8 cellular contexts compared by ENCODE assay signal in the genomic region with DNA sequence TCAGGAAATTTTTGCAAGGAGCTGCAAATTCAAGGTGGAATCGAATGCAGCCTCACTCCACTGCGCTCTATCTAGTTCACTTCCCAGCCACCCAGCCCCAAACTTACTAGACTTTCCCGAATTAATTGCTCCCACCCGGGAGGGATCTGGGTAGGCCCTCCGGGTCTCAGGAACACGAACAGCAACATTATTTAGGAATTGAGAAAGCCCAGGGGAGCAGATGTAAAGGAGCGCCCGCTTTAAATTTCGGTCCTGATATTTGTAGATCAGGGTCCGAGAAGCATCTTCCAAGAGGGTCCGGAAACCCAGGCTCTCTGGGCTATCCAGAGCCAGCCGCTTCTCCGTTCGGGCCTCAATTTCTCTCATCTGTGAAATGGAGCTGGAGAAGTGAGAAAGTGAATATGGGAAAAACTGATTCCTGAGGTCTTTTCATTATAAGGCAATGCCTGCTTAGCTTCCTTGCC. TPM values are rescaled to one million over a fixed set of nuclear protein-coding genes. Genes with fewer than 3 reads are reported as not detected.
DNase-seq lines count a peak whose midpoint lies in the region; ATAC-seq and TF ChIP-seq lines count a peak whose summit lies in the region.

No MANE protein-coding gene starts in this region.

- H3K9me2 ChIP-seq in HCT116 (ENCODE audit: insufficient read depth): no peaks in the 10 kb centered on the region

- H3K9me3 ChIP-seq in HCT116 (ENCODE audit: control insufficient read depth in 1 of 2, insufficient read depth in 1 of 2, low read depth in 1 of 2, low read length in 2 of 2): no peaks in the 10 kb centered on the region

- CTCF ChIA-PET in HCT116 (lab: Charles Lee) (interaction anchor here (0.7 to 3.0 kb wide), 7 partner anchors 8 to 119 kb away, joined by 4 to 24 read pairs (median 6); no protein-coding TSS in a partner anchor), T-cell (lab: Charles Lee) (interaction anchor here (0.7 to 2.4 kb wide), 9 partner anchors 8 to 47 kb away, joined by 3 to 14 read pairs (median 6); no protein-coding TSS in a partner anchor)

- H3K4me3 ChIP-seq in HCT116 (replicated peaks in 1 of 2; ENCODE audit: low read depth in 1 of 2, low read length in 2 of 2) (peak overlapping the region; percentile 91 to 96), skin epidermis (peak overlapping the region; percentile 60 to 83 (median 71))

- BruUV-seq in HCT116 (replicated peaks; lab: Mats Ljungman, UMichigan): TSS peak; percentile 89

- H3K4me1 Mint-ChIP-seq in T-cell: peaks cover 28 to 31% (median 30%) of the 10 kb centered on the region in 3 donors

- H3K79me2 ChIP-seq in HCT116 (ENCODE audit: insufficient read depth, low read length): peaks cover 27% of the 10 kb centered on the region

- DNase-seq in HCT116 (ENCODE audit: low read depth, low spot score) (no peak), T-cell (peak in 1 of 34 experiments; percentile 7), globus pallidus (ENCODE audit: low spot score) (peak; percentile 29), hippocampal formation (lab: John Stamatoyannopoulos, UW) (no peak), NCI-H510A (lab: John Stamatoyannopoulos, UW) (no peak), OCI-M1 (lab: John Stamatoyannopoulos, UW) (no peak), DMS53 treated with DMSO at 0.1 percent for 48 hours (lab: John Stamatoyannopoulos, UW; ENCODE audit: unreplicated experiment) (no peak)

- RAD21 ChIA-PET in HCT116 (lab: Charles Lee; ENCODE audit: low non-redundant PET in 1 of 2, low total read pairs in 2 of 2, uncharacterized antibody in 2 of 2, unreplicated experiment in 2 of 2): interaction anchor here (1.1 to 1.9 kb wide), 6 partner anchors 9 to 38 kb away, joined by 3 to 6 read pairs (median 4); no protein-coding TSS in a partner anchor

- peaks cover 0 to 13% of the 10 kb centered on the region in 2 experiments; a peak in 2 of 4 replicates for H3K36me3 ChIP-seq in HCT116 (ENCODE audit: control insufficient read depth in 1 of 2, insufficient read depth in 2 of 2, low read length in 2 of 2)

- no peaks in the 10 kb centered on the region for H3K27me3 ChIP-seq in HCT116 (ENCODE audit: insufficient read depth, low read length)

- H3K4me2 ChIP-seq in HCT116 (ENCODE audit: low read length): peak overlapping the region; percentile 75

- H3K4me3 Mint-ChIP-seq in T-cell: peak overlapping the region; percentile 85 to 93 (median 88)

- POLR2A ChIA-PET in HCT116 (lab: Charles Lee) (interaction anchor here (0.8 to 20.0 kb wide), 16 partner anchors 8 to 119 kb away, joined by 3 to 1106 read pairs (median 7); partner anchors contain the start of gene BCL2L1), T-cell (lab: Charles Lee) (interaction anchor here (0.6 to 1.0 kb wide), 4 partner anchors 27 to 74 kb away, joined by 3 to 5 read pairs (median 4); no protein-coding TSS in a partner anchor)

- H3K27ac Mint-ChIP-seq in T-cell: no peak overlapping the region

- H3K9ac ChIP-seq in HCT116 (ENCODE audit: low read length): peak overlapping the region; percentile 99

- intact Hi-C loops in HCT116 (cut with micrococcal nuclease): no loop called here

- TF ChIP-seq POLR2A in HCT116 (IDR thresholded peaks at IDR 0.05; ENCODE audit: borderline replicate concordance, extremely low read depth, insufficient read depth, insufficient read length): no peak

- no peaks in the 10 kb centered on the region; the same call in 1 of the 2 replicates for H4K20me1 ChIP-seq in HCT116 (ENCODE audit: insufficient read depth)

- H3K27ac ChIP-seq in HCT116 (ENCODE audit: low read depth, low read length) (peak overlapping the region; percentile 98), skin epidermis (peak overlapping the region in 20 of 21 experiments; percentile 2 to 95 (median 86))

- H3K27me3 Mint-ChIP-seq in T-cell: peaks cover 20 to 45% of the 10 kb centered on the region in 2 donors

- H3K36me3 Mint-ChIP-seq in T-cell: no peaks in the 10 kb centered on the region

- ATAC-seq in HCT116: no peak
- ATAC-seq in T-cell (replicated peaks in 1 of 4): peak in 1 of 4 experiments; percentile 4

- peaks cover 56 to 87% of the 10 kb centered on the region in 2 experiments for H3K4me1 ChIP-seq in HCT116 (ENCODE audit: control insufficient read depth in 1 of 2, insufficient read depth in 2 of 2, low read length in 2 of 2)

- H3K9me3 Mint-ChIP-seq in T-cell: no peaks in the 10 kb centered on the region

- no peak for TF ChIP-seq RAD21 in HCT116 (IDR thresholded peaks at IDR 0.05; ENCODE audit: low read depth)

- TF ChIP-seq CTCF in HCT116 (IDR thresholded peaks at IDR 0.05 in 2 of 3, conservative IDR thresholded peaks at IDR 0.05 in 1 of 3; ENCODE audit: borderline replicate concordance in 1 of 3, insufficient read depth in 1 of 3, low read depth in 2 of 3, low read length in 2 of 3): no peak

- no peak overlapping the region for H2AFZ ChIP-seq in HCT116 (ENCODE audit: low read depth, low read length, poor library complexity, severe bottlenecking)

TF ChIP-seq in HCT116, 20 proteins besides CTCF, POLR2A, EP300 and RAD21:
- TF ChIP-seq, protein P1, sequence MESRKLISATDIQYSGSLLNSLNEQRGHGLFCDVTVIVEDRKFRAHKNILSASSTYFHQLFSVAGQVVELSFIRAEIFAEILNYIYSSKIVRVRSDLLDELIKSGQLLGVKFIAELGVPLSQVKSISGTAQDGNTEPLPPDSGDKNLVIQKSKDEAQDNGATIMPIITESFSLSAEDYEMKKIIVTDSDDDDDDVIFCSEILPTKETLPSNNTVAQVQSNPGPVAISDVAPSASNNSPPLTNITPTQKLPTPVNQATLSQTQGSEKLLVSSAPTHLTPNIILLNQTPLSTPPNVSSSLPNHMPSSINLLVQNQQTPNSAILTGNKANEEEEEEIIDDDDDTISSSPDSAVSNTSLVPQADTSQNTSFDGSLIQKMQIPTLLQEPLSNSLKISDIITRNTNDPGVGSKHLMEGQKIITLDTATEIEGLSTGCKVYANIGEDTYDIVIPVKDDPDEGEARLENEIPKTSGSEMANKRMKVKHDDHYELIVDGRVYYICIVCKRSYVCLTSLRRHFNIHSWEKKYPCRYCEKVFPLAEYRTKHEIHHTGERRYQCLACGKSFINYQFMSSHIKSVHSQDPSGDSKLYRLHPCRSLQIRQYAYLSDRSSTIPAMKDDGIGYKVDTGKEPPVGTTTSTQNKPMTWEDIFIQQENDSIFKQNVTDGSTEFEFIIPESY (IDR thresholded peaks at IDR 0.05; ENCODE audit: extremely low read depth, insufficient replicate concordance, low read length): no peak
- TF ChIP-seq POLR2AphosphoS5 (IDR thresholded peaks at IDR 0.05; ENCODE audit: low read depth, low read length): peak; percentile 38

RNA-seq across cellular contexts. Expression of gene ID1, which starts 0.5 kb away (rescaled TPM):
- total RNA-seq in HCT116 (2021; ENCODE audit: unreplicated experiment): 811 TPM
- 603 and 619 TPM in 2 replicates for polyA plus RNA-seq in HCT116 (2012)
- total RNA-seq in T-cell: 10 to 100 TPM in 1 of 5 donors, 1 to 10 TPM in 4; 1.4 to 11.2 (median 2.2) TPM

RNA-seq across cellular contexts. Expression of gene COX4I2, which starts 33.1 kb away (rescaled TPM):
- total RNA-seq in HCT116 (2021; ENCODE audit: unreplicated experiment): not detected
- polyA plus RNA-seq in HCT116 (2012): 0.11 TPM in 1 of 2 replicates, not detected in the other
- not detected for total RNA-seq in T-cell

Comparison
In these comparisons a context has a peak if more than half of its experiments do, and no peak if none do; other contexts are left out.
1. RNA of gene ID1, which starts 0.5 kb away (total RNA-seq): 811 TPM in HCT116 (single experiment); 1.4 to 11.2 TPM in T-cell; every median in the first group is over 10 times any median in the second.